Comparison of ENCODE assay signal across 8 cellular contexts in the genomic region with DNA sequence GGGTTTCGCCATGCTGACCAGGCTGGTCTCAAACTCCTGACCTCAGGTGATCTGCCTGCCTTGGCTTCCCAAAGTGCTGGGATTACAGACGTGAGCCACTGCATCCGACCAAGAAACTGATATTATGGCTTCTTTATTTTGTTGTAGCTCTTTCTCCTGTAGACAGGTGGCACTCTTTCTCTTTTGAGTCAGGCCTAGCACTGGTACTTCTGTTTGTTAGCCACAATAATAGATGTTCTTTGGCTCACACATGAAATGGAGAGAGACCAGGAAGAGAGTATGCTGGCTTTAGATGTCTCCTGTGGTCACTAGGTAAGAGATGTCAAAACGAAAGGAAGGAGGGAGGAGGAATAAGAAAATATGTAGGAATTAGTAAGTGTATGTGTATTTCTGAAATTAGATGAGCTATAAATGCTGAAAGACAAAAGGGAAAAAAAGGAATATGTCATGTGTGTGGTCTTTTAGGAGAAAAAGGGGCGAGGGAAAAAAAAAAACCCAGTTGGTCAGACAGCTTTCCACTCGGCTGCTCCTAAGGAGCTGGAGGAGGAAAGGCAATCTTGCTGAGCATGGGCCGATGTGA.
A peak's percentile ranks its signal among the peaks of the same experiment; 100 is the strongest.
DNase-seq lines count a peak whose midpoint lies in the region; ATAC-seq, FAIRE-seq and TF ChIP-seq lines count a peak whose summit lies in the region.

No MANE protein-coding gene starts in this region.

- H3K27ac ChIP-seq in astrocyte (ENCODE audit: low read depth, low read length): no peak overlapping the region
- no peak overlapping the region for H3K27ac ChIP-seq in kidney (ENCODE audit: low read depth in 2 of 2, low read length in 2 of 2)
- no peak overlapping the region for H3K27ac ChIP-seq in upper lobe of right lung

- H3K9ac ChIP-seq in astrocyte (ENCODE audit: low read length) (no peak overlapping the region), kidney (ENCODE audit: low read length in 2 of 2) (no peak overlapping the region)

- H3K4me1 ChIP-seq in astrocyte (ENCODE audit: insufficient read depth, low read length): no peaks in the 10 kb centered on the region
- peaks cover 4 to 8% of the 10 kb centered on the region in 2 donors for H3K4me1 ChIP-seq in kidney (ENCODE audit: control insufficient read depth in 1 of 2, insufficient read depth in 1 of 2, low read depth in 1 of 2, low read length in 2 of 2)
- no peaks in the 10 kb centered on the region for H3K4me1 ChIP-seq in upper lobe of right lung

- no peak overlapping the region for H3K4me2 ChIP-seq in astrocyte (ENCODE audit: low read length)

- H3K27me3 Mint-ChIP-seq in astrocyte (ENCODE audit: low read depth, unreplicated experiment): no peaks in the 10 kb centered on the region

- H3K9me3 ChIP-seq in astrocyte (ENCODE audit: insufficient read depth, low read depth, low read length): no peaks in the 10 kb centered on the region
- no peaks in the 10 kb centered on the region for H3K9me3 ChIP-seq in kidney (ENCODE audit: control insufficient read depth in 1 of 2, low read length in 2 of 2)
- H3K9me3 ChIP-seq in upper lobe of right lung: no peaks in the 10 kb centered on the region

- in situ Hi-C loops in ACHN (cut with HindIII; ENCODE audit: low pct_ligation_motif_present, low pct_unique_long_range_greater_than_20kb, low sequenced_read_pairs): loop anchor here (25.0 kb wide), 1 partner anchor 410 kb away; no protein-coding TSS in a partner anchor

- H3K4me3 ChIP-seq in astrocyte (ENCODE audit: insufficient read depth, low read depth, low read length): no peak overlapping the region
- no peak overlapping the region for H3K4me3 ChIP-seq in kidney (ENCODE audit: low read length in 2 of 2)
- H3K4me3 ChIP-seq in upper lobe of right lung: no peak overlapping the region

- H3K27me3 ChIP-seq in astrocyte (ENCODE audit: insufficient read depth, low read length): no peaks in the 10 kb centered on the region
- no peaks in the 10 kb centered on the region for H3K27me3 ChIP-seq in upper lobe of right lung

- intact Hi-C loops in kidney (cut with DNase I) (no loop called here), upper lobe of right lung (cut with DNase I) (no loop called here), posterior vena cava (cut with DNase I) (no loop called here)

- DNase-seq in ACHN (peak; percentile 62), NCI-H2227 treated with DMSO at 0.1 percent for 48 hours (lab: John Stamatoyannopoulos, UW) (peak; percentile 41), astrocyte (ENCODE audit: low read depth) (peak; percentile 25), kidney (no peak), upper lobe of right lung (no peak), posterior vena cava (ENCODE audit: low spot score) (no peak)

- H4K20me1 ChIP-seq in astrocyte (ENCODE audit: insufficient read depth, low read length): no peaks in the 10 kb centered on the region

- no peak overlapping the region for H3K4me3 Mint-ChIP-seq in astrocyte (ENCODE audit: unreplicated experiment)

- H3K36me3 Mint-ChIP-seq in astrocyte (ENCODE audit: low read depth, unreplicated experiment): peaks cover 5% of the 10 kb centered on the region

- no peak overlapping the region for H2AFZ ChIP-seq in astrocyte (ENCODE audit: low read depth, low read length)

- FAIRE-seq in astrocyte (lab: Jason Lieb, UNC) (no peak), kidney (lab: Jason Lieb, UNC) (no peak)

- peak; percentile 57 for ATAC-seq in upper lobe of right lung
- ATAC-seq in GM18511 (IDR thresholded peaks at IDR 0.05; ENCODE audit: unreplicated experiment): no peak

- no peaks in the 10 kb centered on the region for H3K9me3 Mint-ChIP-seq in astrocyte (ENCODE audit: unreplicated experiment)

- TF ChIP-seq CTCF in GM12874 (IDR thresholded peaks at IDR 0.05; ENCODE audit: insufficient read depth, low read depth, low read length): peak; percentile 51; the same call in 1 of the 2 replicates
- peak; percentile 59 for TF ChIP-seq CTCF in astrocyte (IDR thresholded peaks at IDR 0.05; ENCODE audit: insufficient read depth, low read depth, low read length)
- peak; percentile 46 for TF ChIP-seq CTCF in kidney (IDR thresholded peaks at IDR 0.05; ENCODE audit: borderline replicate concordance, extremely low read depth, insufficient read depth)
- TF ChIP-seq CTCF in upper lobe of right lung (IDR thresholded peaks at IDR 0.05): peak; percentile 46

- H3K79me2 ChIP-seq in astrocyte (ENCODE audit: insufficient read depth, low read length): no peaks in the 10 kb centered on the region

- H3K27ac Mint-ChIP-seq in astrocyte (ENCODE audit: unreplicated experiment): no peak overlapping the region

- peaks cover 3% of the 10 kb centered on the region for H3K4me1 Mint-ChIP-seq in astrocyte (ENCODE audit: low read depth, unreplicated experiment)

- H3K36me3 ChIP-seq in astrocyte (ENCODE audit: insufficient read depth, low read length) (peaks cover 49% of the 10 kb centered on the region), kidney (ENCODE audit: control insufficient read depth in 1 of 2, insufficient read depth in 2 of 2, low read length in 2 of 2) (peaks cover 29 to 62% of the 10 kb centered on the region in 2 donors), upper lobe of right lung (peaks cover 85% of the 10 kb centered on the region)

Comparison
In these comparisons a context has a peak if more than half of its experiments do, and no peak if none do; other contexts are left out.
1. DNase-seq: peak in ACHN (single experiment), NCI-H2227 treated with DMSO at 0.1 percent for 48 hours (single experiment) and astrocyte (single experiment); none in kidney (single experiment), upper lobe of right lung (single experiment) and posterior vena cava (single experiment).
2. Peak in every context shown above with its lines, with median percentiles within 50 percentile points of each other: CTCF ChIP-seq.